In genomic region chr18:6408543-6408942, GRCh38 we compare ENCODE assay signal across 2 cellular contexts. TPM values are rescaled to one million over a fixed set of nuclear protein-coding genes. Genes with fewer than 3 reads are reported as not detected.
"Had no signal": no experiment of that assay in that cellular context is flagged by ENCODE, and none has a peak within 500 bp of the region (broad histone marks: within the 10 kb centered on the region; RNA-seq: fewer than 3 reads in every experiment).

No MANE protein-coding gene starts in this region.

RNA-seq across cellular contexts. Expression of gene L3MBTL4, which starts 6.2 kb away (rescaled TPM):
- total RNA-seq: fibroblast of villous mesenchyme had no signal
- polyA plus RNA-seq: endothelial cell of umbilical vein had no signal
